Comparison of ENCODE assay signal across 24 cellular contexts in genomic region chr18:27014841-27015240, GRCh38.
DNase-seq lines count a peak whose midpoint lies in the region; ATAC-seq, FAIRE-seq and TF ChIP-seq lines count a peak whose summit lies in the region.
"Had no signal": no experiment of that assay in that cellular context is flagged by ENCODE, and none has a peak within 500 bp of the region (broad histone marks: within the 10 kb centered on the region; RNA-seq: fewer than 3 reads in every experiment).

No MANE protein-coding gene starts in this region.

- no peak overlapping the region for H3K4me3 ChIP-seq in Caco-2 (ENCODE audit: low read depth, low read length)
- H3K4me3 ChIP-seq: GM12878, GM23338 had no signal

- no TSS peak for BruUV-seq in Caco-2 (replicated peaks; lab: Mats Ljungman, UMichigan)

- DNase-seq in Caco-2 (no peak), RCC 7860 (ENCODE audit: low spot score) (no peak), kidney tubule cell (ENCODE audit: low spot score) (peak; percentile 42), progenitor cell of endocrine pancreas (ENCODE audit: low spot score, unreplicated experiment) (no peak), NCI-H146 treated with DMSO at 0.1 percent for 48 hours (lab: John Stamatoyannopoulos, UW; ENCODE audit: unreplicated experiment) (no peak)
- DNase-seq in stimulated activated effector memory CD8-positive, alpha-beta T cell treated with anti-CD3 and anti-CD28 coated beads, Interleukin-12 subunit alpha, Interleukin-12 subunit beta, amount 100 ng/mL, for 72 hours (ENCODE audit: low spot score in 2 of 2), result no peak
- DNase-seq: 8988T; BE2C; C1 segment of cervical spinal cord; CD4-positive, CD25-positive, alpha-beta regulatory T cell; CD8-positive, alpha-beta memory T cell; COR-L47; DMS 273 treated with DMSO at 0.1 percent for 48 hours; DMS53; DND-41; EL; HCEC 1CT; KG1 had no signal

- H3K9me3 ChIP-seq in Caco-2, result no peaks in the 10 kb centered on the region
- H3K9me3 ChIP-seq: BE2C had no signal

- CTCF ChIA-PET in Caco-2 (lab: Charles Lee), result no interaction called here

- no peaks in the 10 kb centered on the region for H3K36me3 ChIP-seq in Caco-2 (ENCODE audit: control insufficient read depth, insufficient read depth, low read length)
- H3K36me3 ChIP-seq: BE2C had no signal

- H3K27me3 Mint-ChIP-seq in Caco-2 (ENCODE audit: insufficient read depth, unreplicated experiment), result no peaks in the 10 kb centered on the region
- no peaks in the 10 kb centered on the region for H3K27me3 Mint-ChIP-seq in progenitor cell of endocrine pancreas
- H3K27me3 Mint-ChIP-seq: CD4-positive, CD25-positive, alpha-beta regulatory T cell; CD8-positive, alpha-beta memory T cell had no signal

- peak overlapping the region; percentile 13 for H3K4me3 Mint-ChIP-seq in Caco-2 (ENCODE audit: unreplicated experiment)
- no peak overlapping the region for H3K4me3 Mint-ChIP-seq in progenitor cell of endocrine pancreas (ENCODE audit: low read depth)
- H3K4me3 Mint-ChIP-seq in stimulated activated effector memory CD8-positive, alpha-beta T cell treated with anti-CD3 and anti-CD28 coated beads, Interleukin-12 subunit alpha, Interleukin-12 subunit beta, amount 100 ng/mL, for 72 hours, result no peak overlapping the region
- H3K4me3 Mint-ChIP-seq: CD4-positive, CD25-positive, alpha-beta regulatory T cell; CD8-positive, alpha-beta memory T cell; GM23338 had no signal

- POLR2A ChIA-PET in Caco-2 (lab: Charles Lee), result no interaction called here

- ATAC-seq in HG03460 (IDR thresholded peaks at IDR 0.05; ENCODE audit: unreplicated experiment) (no peak), GM19467 (IDR thresholded peaks at IDR 0.05; ENCODE audit: unreplicated experiment) (no peak)
- ATAC-seq in stimulated activated effector memory CD8-positive, alpha-beta T cell treated with anti-CD3 and anti-CD28 coated beads, Interleukin-12 subunit alpha, Interleukin-12 subunit beta, amount 100 ng/mL, for 72 hours, result no peak
- ATAC-seq: GM12878, GM23338 had no signal

- peak overlapping the region; percentile 30 for H3K27ac Mint-ChIP-seq in Caco-2 (ENCODE audit: unreplicated experiment)
- peak overlapping the region; percentile 26 for H3K27ac Mint-ChIP-seq in progenitor cell of endocrine pancreas
- H3K27ac Mint-ChIP-seq in stimulated activated effector memory CD8-positive, alpha-beta T cell treated with anti-CD3 and anti-CD28 coated beads, Interleukin-12 subunit alpha, Interleukin-12 subunit beta, amount 100 ng/mL, for 72 hours, result no peak overlapping the region
- H3K27ac Mint-ChIP-seq: CD4-positive, CD25-positive, alpha-beta regulatory T cell; CD8-positive, alpha-beta memory T cell; GM23338 had no signal

- H3K36me3 Mint-ChIP-seq in Caco-2 (ENCODE audit: insufficient read depth, unreplicated experiment) (peaks cover 8% of the 10 kb centered on the region), progenitor cell of endocrine pancreas (ENCODE audit: insufficient read depth) (no peaks in the 10 kb centered on the region)
- no peaks in the 10 kb centered on the region for H3K36me3 Mint-ChIP-seq in stimulated activated effector memory CD8-positive, alpha-beta T cell treated with anti-CD3 and anti-CD28 coated beads, Interleukin-12 subunit alpha, Interleukin-12 subunit beta, amount 100 ng/mL, for 72 hours
- H3K36me3 Mint-ChIP-seq: CD4-positive, CD25-positive, alpha-beta regulatory T cell; CD8-positive, alpha-beta memory T cell had no signal

- peak; percentile 35 for FAIRE-seq in RCC 7860 (lab: Jason Lieb, UNC)
- FAIRE-seq: GM19239, H54 had no signal

- intact Hi-C loops in Caco-2 (cut with micrococcal nuclease; ENCODE audit: unreplicated experiment), result no loop called here

- no peaks in the 10 kb centered on the region for H3K27me3 ChIP-seq in Caco-2 (replicated peaks; ENCODE audit: control insufficient read depth, insufficient read depth, low read length)
- H3K27me3 ChIP-seq: BE2C had no signal

- H3K4me1 Mint-ChIP-seq in Caco-2 (ENCODE audit: low read depth, unreplicated experiment) (peaks cover 18% of the 10 kb centered on the region), progenitor cell of endocrine pancreas (ENCODE audit: low read depth) (peaks cover 16% of the 10 kb centered on the region)
- H3K4me1 Mint-ChIP-seq in stimulated activated effector memory CD8-positive, alpha-beta T cell treated with anti-CD3 and anti-CD28 coated beads, Interleukin-12 subunit alpha, Interleukin-12 subunit beta, amount 100 ng/mL, for 72 hours, result no peaks in the 10 kb centered on the region
- H3K4me1 Mint-ChIP-seq: CD4-positive, CD25-positive, alpha-beta regulatory T cell; CD8-positive, alpha-beta memory T cell; GM23338 had no signal

- no peaks in the 10 kb centered on the region for H3K9me3 Mint-ChIP-seq in Caco-2 (ENCODE audit: unreplicated experiment)
- no peaks in the 10 kb centered on the region for H3K9me3 Mint-ChIP-seq in progenitor cell of endocrine pancreas (ENCODE audit: low read depth)
- H3K9me3 Mint-ChIP-seq in stimulated activated effector memory CD8-positive, alpha-beta T cell treated with anti-CD3 and anti-CD28 coated beads, Interleukin-12 subunit alpha, Interleukin-12 subunit beta, amount 100 ng/mL, for 72 hours, result peaks cover 14% of the 10 kb centered on the region
- H3K9me3 Mint-ChIP-seq: GM23338 had no signal

- H3K4me1 ChIP-seq in Caco-2, result 0 out of 2 replicates have a peak, but pooled peaks cover 6% of the 10 kb centered on the region
- H3K4me1 ChIP-seq: BE2C had no signal

- TF ChIP-seq CTCF in Caco-2 (IDR thresholded peaks at IDR 0.05; ENCODE audit: insufficient read depth in 1 of 2, low read depth in 1 of 2, low read length in 1 of 2, severe bottlenecking in 1 of 2, unreplicated experiment in 1 of 2) (no peak), progenitor cell of endocrine pancreas (IDR thresholded peaks at IDR 0.05; ENCODE audit: unreplicated experiment) (no peak)
